8 cellular contexts compared by ENCODE assay signal in genomic region chr22:15854421-15854820, GRCh38.
DNase-seq lines count a peak whose midpoint lies in the region; ATAC-seq, FAIRE-seq and TF ChIP-seq lines count a peak whose summit lies in the region.
"Not testable (repeated sequence)": the region's sequence is repeated elsewhere in the genome, so short reads cannot be mapped to it uniquely, and the experiment has no call there.

No MANE protein-coding gene starts in this region.

- not testable (repeated sequence) for H2AFZ ChIP-seq in HepG2 (ENCODE audit: low read length)

- H3K9me3 Mint-ChIP-seq in CD14-positive monocyte; endodermal cell; stimulated activated naive CD8-positive, alpha-beta T cell treated with anti-CD3 and anti-CD28 coated beads, Interleukin-15, amount 100 ng/mL, for 72 hours: not testable (repeated sequence)

- not testable (repeated sequence) for H3K79me2 ChIP-seq in HepG2 (ENCODE audit: insufficient read depth, low read length)

- not testable (repeated sequence) for H3K9me3 ChIP-seq in endodermal cell (ENCODE audit: control insufficient read depth, low read length); left ventricle myocardium inferior (replicated peaks); HepG2 (ENCODE audit: low read length); ovary

- H3K27me3 ChIP-seq in endodermal cell (ENCODE audit: control insufficient read depth, insufficient read depth, low read length, poor library complexity, severe bottlenecking); left ventricle myocardium inferior (ENCODE audit: low read depth); HepG2 (ENCODE audit: control insufficient read depth in 1 of 2, insufficient read depth in 2 of 2, low read length in 2 of 2); ovary: not testable (repeated sequence)

- not testable (repeated sequence) for H3K4me3 Mint-ChIP-seq in CD14-positive monocyte; endodermal cell; stimulated activated naive CD8-positive, alpha-beta T cell treated with anti-CD3 and anti-CD28 coated beads, Interleukin-15, amount 100 ng/mL, for 72 hours

- H3K4me1 ChIP-seq in endodermal cell (ENCODE audit: control insufficient read depth, insufficient read depth, low read length); left ventricle myocardium inferior; HepG2 (ENCODE audit: insufficient read depth, low read length); ovary (ENCODE audit: insufficient read depth): not testable (repeated sequence)

- H3K27me3 Mint-ChIP-seq in CD14-positive monocyte (ENCODE audit: low read depth in 3 of 3); endodermal cell (ENCODE audit: insufficient read depth); stimulated activated naive CD8-positive, alpha-beta T cell treated with anti-CD3 and anti-CD28 coated beads, Interleukin-15, amount 100 ng/mL, for 72 hours: not testable (repeated sequence)

- not testable (repeated sequence) for H3K4me1 Mint-ChIP-seq in CD14-positive monocyte; endodermal cell; stimulated activated naive CD8-positive, alpha-beta T cell treated with anti-CD3 and anti-CD28 coated beads, Interleukin-15, amount 100 ng/mL, for 72 hours

- POLR2A ChIA-PET in HepG2 (lab: Yijun Ruan, JAX), result not testable (repeated sequence)

- H3K9ac ChIP-seq in endodermal cell (ENCODE audit: extremely low read depth, low read length, poor library complexity, severe bottlenecking); HepG2 (ENCODE audit: insufficient read depth, low read depth, low read length): not testable (repeated sequence)

- not testable (repeated sequence) for H3K4me2 ChIP-seq in HepG2 (ENCODE audit: low read depth, low read length)

- TF ChIP-seq CTCF in CD14-positive monocyte (IDR thresholded peaks at IDR 0.05); endodermal cell (conservative IDR thresholded peaks at IDR 0.05); left ventricle myocardium inferior (IDR thresholded peaks at IDR 0.05; ENCODE audit: borderline replicate concordance); HepG2 (CRISPR knock-in tag; IDR thresholded peaks at IDR 0.05); ovary (IDR thresholded peaks at IDR 0.05): not testable (repeated sequence)

- not testable (repeated sequence) for H3K27ac Mint-ChIP-seq in CD14-positive monocyte; endodermal cell; stimulated activated naive CD8-positive, alpha-beta T cell treated with anti-CD3 and anti-CD28 coated beads, Interleukin-15, amount 100 ng/mL, for 72 hours

- BruUV-seq in HepG2 (replicated peaks; lab: Mats Ljungman, UMichigan), result not testable (repeated sequence)

- H3K27ac ChIP-seq in endodermal cell (ENCODE audit: low read depth, low read length); left ventricle myocardium inferior (replicated peaks); HepG2 (ENCODE audit: extremely low read length, insufficient read depth, low read length); ovary: not testable (repeated sequence)

- not testable (repeated sequence) for H3K36me3 ChIP-seq in endodermal cell (ENCODE audit: control insufficient read depth, insufficient read depth, low read length); left ventricle myocardium inferior; HepG2 (replicated peaks in 1 of 2; ENCODE audit: control insufficient read depth in 1 of 2, insufficient read depth in 2 of 2, low read length in 2 of 2); ovary

- not testable (repeated sequence) for TF ChIP-seq POLR2A in HepG2 (IDR thresholded peaks at IDR 0.05; ENCODE audit: insufficient read depth in 1 of 2, low read depth in 2 of 2, low read length in 2 of 2); ovary (IDR thresholded peaks at IDR 0.05)

- DNase-seq in CD14-positive monocyte (ENCODE audit: low spot score), result peak; percentile 41
- DNase-seq in activated CD4-positive, alpha-beta T cell treated with anti-CD3 and anti-CD28 coated beads, Interleukin-2, amount 50 U/mL, for 1 hour, result peak; percentile 5
- peak; percentile 14 for DNase-seq in activated naive CD4-positive, alpha-beta T cell treated with anti-CD3 and anti-CD28 coated beads, Interleukin-2, amount 50 U/mL, for 16 hours
- peak; percentile 18 for DNase-seq in endodermal cell
- peak; percentile 13 for DNase-seq in left ventricle myocardium inferior
- DNase-seq in HepG2 (ENCODE audit: low spot score), result not testable (repeated sequence)
- peak; percentile 7 to 41 (median 11) for DNase-seq in ovary
- DNase-seq in stimulated activated naive CD8-positive, alpha-beta T cell treated with anti-CD3 and anti-CD28 coated beads, Interleukin-15, amount 100 ng/mL, for 72 hours, result peak in 1 of 2 donors; percentile 10

- TF ChIP-seq RAD21 in HepG2 (CRISPR knock-in tag; IDR thresholded peaks at IDR 0.05), result not testable (repeated sequence)

- not testable (repeated sequence) for H4K20me1 ChIP-seq in HepG2 (ENCODE audit: insufficient read depth, low read length)

- CTCF ChIA-PET in HepG2 (lab: Yijun Ruan, JAX; ENCODE audit: low intra/inter-chr PET ratio, low total read pairs), result not testable (repeated sequence)

- in situ Hi-C loops in HepG2 (cut with HindIII; ENCODE audit: extremely low pct_ligation_motif_present, low pct_unique_long_range_greater_than_20kb), result not testable (repeated sequence)

- TF ChIP-seq EP300 in HepG2 (IDR thresholded peaks at IDR 0.05; ENCODE audit: low read depth in 2 of 2, low read length in 2 of 2); HepG2 (CRISPR knock-in tag; IDR thresholded peaks at IDR 0.05; ENCODE audit: borderline replicate concordance); ovary (IDR thresholded peaks at IDR 0.05): not testable (repeated sequence)

- 89% methylated on average over 13 of the region's 17 CpGs; no CpG with 5 or more reads in 1 of the 2 experiments for WGBS in endodermal cell (ENCODE audit: insufficient coverage in 1 of 2, insufficient read length in 1 of 2), 2 experiments
- 90% methylated on average over 11 of the region's 17 CpGs for WGBS in HepG2 (ENCODE audit: low lambda C conversion rate)
- 85 to 89% methylated on average over 11 to 13 of the region's 17 CpGs; no CpG with 5 or more reads in 1 of the 3 donors for WGBS in ovary, 3 donors

- ATAC-seq in HepG2, result peak; percentile 42
- peak; percentile 41 for ATAC-seq in stimulated activated naive CD8-positive, alpha-beta T cell treated with anti-CD3 and anti-CD28 coated beads, Interleukin-15, amount 100 ng/mL, for 72 hours

- intact Hi-C loops in CD14-positive monocyte (cut with micrococcal nuclease); left ventricle myocardium inferior (cut with micrococcal nuclease); HepG2 (cut with micrococcal nuclease; ENCODE audit: unreplicated experiment); ovary (cut with DNase I): not testable (repeated sequence)

- H3K4me3 ChIP-seq in endodermal cell (ENCODE audit: low read length); left ventricle myocardium inferior; HepG2 (replicated peaks in 1 of 3; ENCODE audit: insufficient read depth in 1 of 3, low read depth in 2 of 3, low read length in 3 of 3); ovary: not testable (repeated sequence)

- not testable (repeated sequence) for H3K36me3 Mint-ChIP-seq in CD14-positive monocyte; endodermal cell (ENCODE audit: low read depth)

- not testable (repeated sequence) for FAIRE-seq in HepG2 (lab: Jason Lieb, UNC)
